8 cellular contexts compared by ENCODE assay signal in genomic region chr12:110124184-110124995, GRCh38. TPM values are rescaled to one million over a fixed set of nuclear protein-coding genes. Genes with fewer than 3 reads are reported as not detected.
DNase-seq lines count a peak whose midpoint lies in the region; ATAC-seq and TF ChIP-seq lines count a peak whose summit lies in the region.

A gene with protein sequence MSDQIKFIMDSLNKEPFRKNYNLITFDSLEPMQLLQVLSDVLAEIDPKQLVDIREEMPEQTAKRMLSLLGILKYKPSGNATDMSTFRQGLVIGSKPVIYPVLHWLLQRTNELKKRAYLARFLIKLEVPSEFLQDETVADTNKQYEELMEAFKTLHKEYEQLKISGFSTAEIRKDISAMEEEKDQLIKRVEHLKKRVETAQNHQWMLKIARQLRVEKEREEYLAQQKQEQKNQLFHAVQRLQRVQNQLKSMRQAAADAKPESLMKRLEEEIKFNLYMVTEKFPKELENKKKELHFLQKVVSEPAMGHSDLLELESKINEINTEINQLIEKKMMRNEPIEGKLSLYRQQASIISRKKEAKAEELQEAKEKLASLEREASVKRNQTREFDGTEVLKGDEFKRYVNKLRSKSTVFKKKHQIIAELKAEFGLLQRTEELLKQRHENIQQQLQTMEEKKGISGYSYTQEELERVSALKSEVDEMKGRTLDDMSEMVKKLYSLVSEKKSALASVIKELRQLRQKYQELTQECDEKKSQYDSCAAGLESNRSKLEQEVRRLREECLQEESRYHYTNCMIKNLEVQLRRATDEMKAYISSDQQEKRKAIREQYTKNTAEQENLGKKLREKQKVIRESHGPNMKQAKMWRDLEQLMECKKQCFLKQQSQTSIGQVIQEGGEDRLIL (plus strand): TSS chr12:110124357. CDS start chr12:110127381, 3,024 bp downstream.

- H3K27me3 Mint-ChIP-seq in CD14-positive monocyte (ENCODE audit: low read depth in 3 of 3): peaks cover 0 to 7% (median 0%) of the 10 kb centered on the region in 3 donors

- H3K27me3 ChIP-seq in effector memory CD4-positive, alpha-beta T cell (replicated peaks; ENCODE audit: control insufficient read depth, insufficient read depth, low read length, poor library complexity, severe bottlenecking): no peaks in the 10 kb centered on the region

- peak within 1 kb of the TSS; percentile 62 for H3K27ac ChIP-seq in effector memory CD4-positive, alpha-beta T cell (ENCODE audit: insufficient read depth, low read length, poor library complexity, severe bottlenecking)

- ATAC-seq in GM19468 (IDR thresholded peaks at IDR 0.05; ENCODE audit: extremely low read depth, unreplicated experiment): peak; percentile 40

- intact Hi-C loops in CD14-positive monocyte (cut with micrococcal nuclease): loop anchor here (10.0 kb wide), 4 partner anchors 70 to 160 kb away; partner anchors contain the start of genes ATP2A2 (in 1 of the 2) and C12orf76 (in 1 of the 2)

- peaks cover 6% of the 10 kb centered on the region for H3K4me1 ChIP-seq in effector memory CD4-positive, alpha-beta T cell (ENCODE audit: control insufficient read depth, insufficient read depth, low read length, poor library complexity, severe bottlenecking)

- peak within 1 kb of the TSS; percentile 94 to 96 for H3K4me3 Mint-ChIP-seq in CD14-positive monocyte

- no peaks in the 10 kb centered on the region for H3K9me3 ChIP-seq in effector memory CD4-positive, alpha-beta T cell (ENCODE audit: control insufficient read depth, low read length)

- H3K4me1 Mint-ChIP-seq in CD14-positive monocyte: peaks cover 23% of the 10 kb centered on the region

- H3K4me3 ChIP-seq in effector memory CD4-positive, alpha-beta T cell (ENCODE audit: insufficient read depth, low read depth, low read length, poor library complexity, severe bottlenecking): peak within 1 kb of the TSS; percentile 84

- no peak for TF ChIP-seq CTCF in CD14-positive monocyte (IDR thresholded peaks at IDR 0.05)

- H3K9me3 Mint-ChIP-seq in CD14-positive monocyte: peaks cover 0 to 6% (median 0%) of the 10 kb centered on the region in 7 donors

- peak within 1 kb of the TSS; percentile 86 to 98 (median 94) for H3K27ac Mint-ChIP-seq in CD14-positive monocyte

- H3K36me3 Mint-ChIP-seq in CD14-positive monocyte: no peaks in the 10 kb centered on the region

- DNase-seq in CD14-positive monocyte (ENCODE audit: low spot score) (peak; percentile 95), HT1080 (ENCODE audit: low read depth) (peak; percentile 84), NOMO-1 (lab: John Stamatoyannopoulos, UW; ENCODE audit: unreplicated experiment in 2 of 2) (peak; percentile 79 to 94), medulla oblongata (ENCODE audit: extremely low spot score) (peak; percentile 97)
- DNase-seq in activated CD8-positive, alpha-beta memory T cell treated with anti-CD3 and anti-CD28 coated beads for 4 hours (ENCODE audit: low read depth in 2 of 2): peak; percentile 91 to 93
- DNase-seq in effector memory CD4-positive, alpha-beta T cell: peak; percentile 95 to 97 (median 97)
- peak; percentile 90 to 96 (median 95) for DNase-seq in stimulated activated CD4-positive, alpha-beta T cell treated with anti-CD3 and anti-CD28 coated beads, TNF-alpha, amount 100 ng/mL, for 48 hours (ENCODE audit: low read depth in 3 of 3)

- no peaks in the 10 kb centered on the region for H3K36me3 ChIP-seq in effector memory CD4-positive, alpha-beta T cell (ENCODE audit: control insufficient read depth, insufficient read depth, low read length)

RNA-seq across cellular contexts. Expression of the gene that starts here (rescaled TPM):
- under 1 TPM; 0.47 to 0.97 TPM for polyA plus RNA-seq in CD14-positive monocyte
- total RNA-seq in HT1080 (2014; rRNA removed; shearing (Covaris generic)): 4.4 and 4.9 TPM in 2 replicates
- polyA plus RNA-seq in HT1080 (2015; cell fraction: cytosol; rRNA removed): 9.0 and 11.7 TPM in 2 replicates
- 17.1 and 20.0 TPM in 2 replicates for polyA plus RNA-seq in HT1080 (2015; cell fraction: nucleus; rRNA removed)

Comparison
In these comparisons a context has a peak if more than half of its experiments do, and no peak if none do; other contexts are left out.
1. Peak in every context shown above with its lines: DNase-seq, ATAC-seq, H3K4me3 ChIP-seq and H3K27ac ChIP-seq.
2. Peak in DNase-seq in CD14-positive monocyte; RNA of the gene not detected or under 1 TPM.